Comparison of ENCODE assay signal across 8 cellular contexts in genomic region chr1:111204211-111204883, GRCh38. TPM values are rescaled to one million over a fixed set of nuclear protein-coding genes. Genes with fewer than 3 reads are reported as not detected.
DNase-seq lines count a peak whose midpoint lies in the region; ATAC-seq, FAIRE-seq and TF ChIP-seq lines count a peak whose summit lies in the region.

No MANE protein-coding gene starts in this region.

- H3K79me2 ChIP-seq in ACC112 (ENCODE audit: control insufficient read depth, insufficient read depth, low read length, unreplicated experiment) = no peaks in the 10 kb centered on the region

- FAIRE-seq in D721Med (lab: Jason Lieb, UNC) = no peak

- H3K4me1 ChIP-seq in ACC112 (ENCODE audit: control insufficient read depth, insufficient read depth, low read length, unreplicated experiment) (peaks cover 9% of the 10 kb centered on the region), adipocyte (ENCODE audit: control insufficient read depth, insufficient read depth, low read length) (peaks cover 24% of the 10 kb centered on the region)

- no peaks in the 10 kb centered on the region for H3K9me3 ChIP-seq in adipocyte (ENCODE audit: control insufficient read depth, low read length)

- H3K27ac ChIP-seq in ACC112 (ENCODE audit: low read depth, low read length) = no peak overlapping the region

- H2AFZ ChIP-seq in ACC112 (ENCODE audit: low read length, unreplicated experiment) = peak overlapping the region; percentile 66

- peak overlapping the region; percentile 76 for H3K9ac ChIP-seq in adipocyte (ENCODE audit: low read length)

- H3K36me3 ChIP-seq in ACC112 (ENCODE audit: insufficient read depth, low read length) (no peaks in the 10 kb centered on the region), adipocyte (ENCODE audit: control insufficient read depth, insufficient read depth, low read length, severe bottlenecking) (no peaks in the 10 kb centered on the region), kidney epithelial cell (ENCODE audit: control insufficient read depth, insufficient read depth, low read length) (no peaks in the 10 kb centered on the region)

- TF ChIP-seq CTCF in kidney epithelial cell (IDR thresholded peaks at IDR 0.05; ENCODE audit: insufficient read depth, low read length, poor library complexity, severe bottlenecking) (no peak), D721Med (IDR thresholded peaks at IDR 0.05; ENCODE audit: insufficient read depth, missing control alignments) (no peak)

- peak; percentile 82 for ATAC-seq in GM18867 (IDR thresholded peaks at IDR 0.05; ENCODE audit: unreplicated experiment)
- peak; percentile 54 for ATAC-seq in HG03064 (IDR thresholded peaks at IDR 0.05; ENCODE audit: low read depth, unreplicated experiment)

- H3K27me3 ChIP-seq in ACC112 (ENCODE audit: insufficient read depth, low read length) (peaks cover 49% of the 10 kb centered on the region), adipocyte (replicated peaks; ENCODE audit: control insufficient read depth, insufficient read depth, low read length) (no peaks in the 10 kb centered on the region), kidney epithelial cell (ENCODE audit: control insufficient read depth, insufficient read depth, low read length) (peaks cover 8% of the 10 kb centered on the region)

- DNase-seq in adipocyte (ENCODE audit: low read depth) (peak; percentile 45), kidney epithelial cell (ENCODE audit: low read depth) (no peak), D721Med (ENCODE audit: insufficient read length, low spot score) (no peak)
- peak; percentile 70 for DNase-seq in stimulated activated CD8-positive, alpha-beta memory T cell treated with anti-CD3 and anti-CD28 coated beads, Interleukin-12 subunit alpha, Interleukin-12 subunit beta, amount 100 ng/mL, for 4 hours (ENCODE audit: low read depth)

- H3K4me3 ChIP-seq in ACC112 (ENCODE audit: low read depth, low read length) (peak overlapping the region; percentile 87), adipocyte (ENCODE audit: low read length) (peak overlapping the region; percentile 77), kidney epithelial cell (ENCODE audit: low read depth, low read length) (peak overlapping the region; percentile 54)

- TF ChIP-seq POLR2A in Raji (IDR thresholded peaks at IDR 0.05; ENCODE audit: insufficient read depth, low read depth, low read length) = peak; percentile 23; the same call in 1 of the 2 replicates

RNA-seq across cellular contexts. Expression of gene DENND2D, which starts 3.9 kb away (rescaled TPM):
- 13.2 and 16.6 TPM in 2 replicates for total RNA-seq in kidney epithelial cell

RNA-seq across cellular contexts. Expression of gene CHI3L2, which starts 23.2 kb away (rescaled TPM):
- total RNA-seq in kidney epithelial cell = 3.2 and 7.5 TPM in 2 replicates

Comparison
In these comparisons a context has a peak if more than half of its experiments do, and no peak if none do; other contexts are left out.
1. DNase-seq: peak in adipocyte (single experiment) and stimulated activated CD8-positive, alpha-beta memory T cell treated with anti-CD3 and anti-CD28 coated beads, Interleukin-12 subunit alpha, Interleukin-12 subunit beta, amount 100 ng/mL, for 4 hours (single experiment); none in kidney epithelial cell (single experiment) and D721Med (single experiment).
2. Peak in every context shown above with its lines, with median percentiles within 50 percentile points of each other: H3K4me3 ChIP-seq.